In the genomic region with DNA sequence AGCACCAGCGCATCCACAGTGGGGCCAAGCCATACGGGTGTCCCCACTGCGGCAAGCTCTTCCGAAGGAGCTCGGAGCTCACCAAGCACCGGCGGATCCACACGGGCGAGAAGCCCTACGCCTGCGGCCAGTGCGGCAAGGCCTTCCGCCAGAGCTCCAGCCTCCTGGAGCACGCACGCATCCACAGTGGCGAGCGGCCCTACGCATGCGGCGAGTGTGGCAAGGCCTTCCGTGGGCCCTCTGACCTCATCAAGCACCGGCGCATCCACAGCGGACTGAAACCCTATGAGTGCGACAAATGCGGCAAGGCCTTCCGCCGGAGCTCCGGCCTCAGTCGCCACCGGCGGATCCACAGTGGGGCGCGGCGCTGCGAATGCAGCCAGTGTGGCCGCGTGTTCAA, we compare ENCODE assay signal across 9 cellular contexts. TPM values are rescaled to one million over a fixed set of nuclear protein-coding genes. Genes with fewer than 3 reads are reported as not detected.
"Had no signal": no experiment of that assay in that cellular context is flagged by ENCODE, and none has a peak within 500 bp of the region (broad histone marks: within the 10 kb centered on the region; RNA-seq: fewer than 3 reads in every experiment).

No MANE protein-coding gene starts in this region.

- H3K4me2 ChIP-seq: GM23338 had no signal

- FAIRE-seq: H1, H54, HTR-8/SVneo had no signal

- ATAC-seq: GM23338 had no signal

- H3K4me3 ChIP-seq: GM23338 had no signal

- H2AFZ ChIP-seq: GM23338 had no signal

- DNase-seq: H9, HCEC 1CT, KG1 had no signal

RNA-seq across cellular contexts. Expression of gene PNMA6F, which starts 26.0 kb away (rescaled TPM):
- total RNA-seq: H9, HT-29 had no signal
- polyA plus RNA-seq: IgD-negative memory B cell had no signal

RNA-seq across cellular contexts. Expression of gene PNMA6E, which starts 53.6 kb away (rescaled TPM):
- total RNA-seq: GM23338, H1, H9, HT-29 had no signal
- polyA plus RNA-seq: GM23338, H1, IgD-negative memory B cell had no signal
